ENCODE assay signal across 1 cellular context in genomic region chr4:181820518-181820917, GRCh38.
TF ChIP-seq lines count a peak whose summit lies in the region.

No MANE protein-coding gene starts in this region.

TF ChIP-seq in GM23338, 12 proteins besides CTCF, POLR2A, EP300 and RAD21 (continued from another document):
- TF ChIP-seq REST (IDR thresholded peaks at IDR 0.05; ENCODE audit: unreplicated experiment) (no peak), ZNF114 (CRISPR knock-in tag; IDR thresholded peaks at IDR 0.05) (no peak), NANOG (IDR thresholded peaks at IDR 0.05; ENCODE audit: borderline replicate concordance) (no peak)
- TF ChIP-seq, protein P1, sequence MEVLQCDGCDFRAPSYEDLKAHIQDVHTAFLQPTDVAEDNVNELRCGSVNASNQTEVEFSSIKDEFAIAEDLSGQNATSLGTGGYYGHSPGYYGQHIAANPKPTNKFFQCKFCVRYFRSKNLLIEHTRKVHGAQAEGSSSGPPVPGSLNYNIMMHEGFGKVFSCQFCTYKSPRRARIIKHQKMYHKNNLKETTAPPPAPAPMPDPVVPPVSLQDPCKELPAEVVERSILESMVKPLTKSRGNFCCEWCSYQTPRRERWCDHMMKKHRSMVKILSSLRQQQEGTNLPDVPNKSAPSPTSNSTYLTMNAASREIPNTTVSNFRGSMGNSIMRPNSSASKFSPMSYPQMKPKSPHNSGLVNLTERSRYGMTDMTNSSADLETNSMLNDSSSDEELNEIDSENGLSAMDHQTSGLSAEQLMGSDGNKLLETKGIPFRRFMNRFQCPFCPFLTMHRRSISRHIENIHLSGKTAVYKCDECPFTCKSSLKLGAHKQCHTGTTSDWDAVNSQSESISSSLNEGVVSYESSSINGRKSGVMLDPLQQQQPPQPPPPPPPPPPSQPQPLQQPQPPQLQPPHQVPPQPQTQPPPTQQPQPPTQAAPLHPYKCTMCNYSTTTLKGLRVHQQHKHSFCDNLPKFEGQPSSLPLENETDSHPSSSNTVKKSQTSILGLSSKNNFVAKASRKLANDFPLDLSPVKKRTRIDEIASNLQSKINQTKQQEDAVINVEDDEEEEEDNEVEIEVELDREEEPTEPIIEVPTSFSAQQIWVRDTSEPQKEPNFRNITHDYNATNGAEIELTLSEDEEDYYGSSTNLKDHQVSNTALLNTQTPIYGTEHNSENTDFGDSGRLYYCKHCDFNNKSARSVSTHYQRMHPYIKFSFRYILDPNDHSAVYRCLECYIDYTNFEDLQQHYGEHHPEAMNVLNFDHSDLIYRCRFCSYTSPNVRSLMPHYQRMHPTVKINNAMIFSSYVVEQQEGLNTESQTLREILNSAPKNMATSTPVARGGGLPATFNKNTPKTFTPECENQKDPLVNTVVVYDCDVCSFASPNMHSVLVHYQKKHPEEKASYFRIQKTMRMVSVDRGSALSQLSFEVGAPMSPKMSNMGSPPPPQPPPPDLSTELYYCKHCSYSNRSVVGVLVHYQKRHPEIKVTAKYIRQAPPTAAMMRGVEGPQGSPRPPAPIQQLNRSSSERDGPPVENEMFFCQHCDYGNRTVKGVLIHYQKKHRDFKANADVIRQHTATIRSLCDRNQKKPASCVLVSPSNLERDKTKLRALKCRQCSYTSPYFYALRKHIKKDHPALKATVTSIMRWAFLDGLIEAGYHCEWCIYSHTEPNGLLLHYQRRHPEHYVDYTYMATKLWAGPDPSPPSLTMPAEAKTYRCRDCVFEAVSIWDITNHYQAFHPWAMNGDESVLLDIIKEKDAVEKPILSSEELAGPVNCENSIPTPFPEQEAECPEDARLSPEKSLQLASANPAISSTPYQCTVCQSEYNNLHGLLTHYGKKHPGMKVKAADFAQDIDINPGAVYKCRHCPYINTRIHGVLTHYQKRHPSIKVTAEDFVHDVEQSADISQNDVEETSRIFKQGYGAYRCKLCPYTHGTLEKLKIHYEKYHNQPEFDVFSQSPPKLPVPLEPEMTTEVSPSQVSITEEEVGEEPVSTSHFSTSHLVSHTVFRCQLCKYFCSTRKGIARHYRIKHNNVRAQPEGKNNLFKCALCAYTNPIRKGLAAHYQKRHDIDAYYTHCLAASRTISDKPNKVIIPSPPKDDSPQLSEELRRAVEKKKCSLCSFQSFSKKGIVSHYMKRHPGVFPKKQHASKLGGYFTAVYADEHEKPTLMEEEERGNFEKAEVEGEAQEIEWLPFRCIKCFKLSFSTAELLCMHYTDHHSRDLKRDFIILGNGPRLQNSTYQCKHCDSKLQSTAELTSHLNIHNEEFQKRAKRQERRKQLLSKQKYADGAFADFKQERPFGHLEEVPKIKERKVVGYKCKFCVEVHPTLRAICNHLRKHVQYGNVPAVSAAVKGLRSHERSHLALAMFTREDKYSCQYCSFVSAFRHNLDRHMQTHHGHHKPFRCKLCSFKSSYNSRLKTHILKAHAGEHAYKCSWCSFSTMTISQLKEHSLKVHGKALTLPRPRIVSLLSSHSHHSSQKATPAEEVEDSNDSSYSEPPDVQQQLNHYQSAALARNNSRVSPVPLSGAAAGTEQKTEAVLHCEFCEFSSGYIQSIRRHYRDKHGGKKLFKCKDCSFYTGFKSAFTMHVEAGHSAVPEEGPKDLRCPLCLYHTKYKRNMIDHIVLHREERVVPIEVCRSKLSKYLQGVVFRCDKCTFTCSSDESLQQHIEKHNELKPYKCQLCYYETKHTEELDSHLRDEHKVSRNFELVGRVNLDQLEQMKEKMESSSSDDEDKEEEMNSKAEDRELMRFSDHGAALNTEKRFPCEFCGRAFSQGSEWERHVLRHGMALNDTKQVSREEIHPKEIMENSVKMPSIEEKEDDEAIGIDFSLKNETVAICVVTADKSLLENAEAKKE (CRISPR knock-in tag; IDR thresholded peaks at IDR 0.05), result no peak
